1 cellular context compared by ENCODE assay signal in genomic region chr17:77719806-77720205, GRCh38.
TF ChIP-seq lines count a peak whose summit lies in the region.

No MANE protein-coding gene starts in this region.

TF ChIP-seq in SK-N-SH, 30 proteins besides CTCF, POLR2A, EP300 and RAD21 (continued from another document):
- no peak for TF ChIP-seq REST (IDR thresholded peaks at IDR 0.05; ENCODE audit: low read depth, low read length)
- TF ChIP-seq TEAD4 (IDR thresholded peaks at IDR 0.05; ENCODE audit: borderline replicate concordance, insufficient read depth) = no peak
- no peak for TF ChIP-seq RXRA (IDR thresholded peaks at IDR 0.05; ENCODE audit: borderline replicate concordance, low read depth)
- no peak for TF ChIP-seq ELF1 (IDR thresholded peaks at IDR 0.05)
- TF ChIP-seq FOXM1 (IDR thresholded peaks at IDR 0.05; ENCODE audit: low read depth) = no peak
- TF ChIP-seq FOSL2 (IDR thresholded peaks at IDR 0.05; ENCODE audit: borderline replicate concordance, low read depth) = no peak
- TF ChIP-seq MXI1 (IDR thresholded peaks at IDR 0.05; ENCODE audit: low read depth, low read length) = no peak
